In the genomic region with DNA sequence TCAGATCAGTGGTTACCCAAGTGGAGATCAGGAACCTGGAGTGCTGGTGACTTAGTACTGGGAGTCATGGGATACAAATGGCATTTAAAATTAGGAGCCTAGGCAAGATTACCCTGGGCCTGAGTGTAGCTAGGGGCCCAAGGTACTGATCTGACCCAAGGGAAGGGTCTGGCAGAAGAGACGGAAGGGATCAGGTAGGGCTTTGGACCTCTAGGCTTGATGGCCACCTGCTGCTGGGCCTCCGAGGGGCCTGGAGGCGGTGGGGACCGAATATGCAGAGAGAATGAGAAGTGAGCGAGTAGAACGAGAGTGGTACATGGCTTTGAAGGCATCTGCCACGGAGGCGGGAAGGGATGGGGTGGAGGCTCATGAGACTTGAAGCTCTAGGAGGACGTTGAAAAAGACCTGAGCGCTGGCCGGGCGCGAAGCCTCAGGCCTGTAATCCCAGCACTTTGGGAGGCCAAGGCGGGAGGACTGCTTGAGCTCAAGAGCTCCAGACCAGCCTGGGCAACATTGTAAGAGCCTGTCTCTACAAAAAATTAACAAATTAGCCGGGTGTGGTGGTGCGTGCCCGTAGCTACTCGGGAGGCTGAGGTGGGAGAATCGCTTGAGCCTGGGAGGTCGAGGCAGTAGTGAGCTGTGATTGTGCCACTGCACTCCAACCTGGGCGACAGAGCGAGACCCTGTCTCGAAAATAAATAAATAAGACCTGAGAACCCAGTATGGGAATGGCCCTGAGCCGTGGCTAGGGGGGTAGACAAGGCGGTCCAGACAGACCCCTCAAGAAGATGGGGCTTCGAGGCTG, we compare ENCODE assay signal across 8 cellular contexts. TPM values are rescaled to one million over a fixed set of nuclear protein-coding genes. Genes with fewer than 3 reads are reported as not detected.
DNase-seq lines count a peak whose midpoint lies in the region; ATAC-seq and TF ChIP-seq lines count a peak whose summit lies in the region.

No MANE protein-coding gene starts in this region.

- H3K9me3 Mint-ChIP-seq in activated CD4-positive, alpha-beta T cell treated with anti-CD3 and anti-CD28 coated beads for 36 hours (ENCODE audit: low read depth), result no peaks in the 10 kb centered on the region
- H3K9me3 Mint-ChIP-seq in activated naive CD8-positive, alpha-beta T cell treated with anti-CD3 and anti-CD28 coated beads, Interleukin-2, amount 10 ng/mL, durations not matched to agents 7 days and 5 days, result no peaks in the 10 kb centered on the region

- H3K9me3 ChIP-seq in thoracic aorta, result no peaks in the 10 kb centered on the region

- intact Hi-C loops in activated CD4-positive, alpha-beta T cell treated with anti-CD3 and anti-CD28 coated beads for 36 hours (cut with DNase I, micrococcal nuclease), result loop anchor here in 1 of 2 experiments (1.0 kb wide), 2 partner anchors 13 to 70 kb away; a partner anchor contains a TSS

- POLR2A ChIA-PET in activated CD4-positive, alpha-beta T cell treated with anti-CD3 and anti-CD28 coated beads for 36 hours (lab: Charles Lee), result interaction anchor here (0.6 kb wide), 1 partner anchor 11 kb away, joined by 3 read pairs; no protein-coding TSS in a partner anchor
- POLR2A ChIA-PET in activated naive CD8-positive, alpha-beta T cell treated with anti-CD3 and anti-CD28 coated beads, Interleukin-2, amount 10 ng/mL, durations not matched to agents 7 days and 5 days (lab: Charles Lee), result interaction anchor here (0.8 to 2.7 kb wide), 14 partner anchors 7 to 101 kb away, joined by 3 to 15 read pairs (median 4); a partner anchor contains a TSS

- H3K27me3 ChIP-seq in layer of hippocampus (ENCODE audit: control insufficient read depth, insufficient read depth, low read length) (no peaks in the 10 kb centered on the region), thoracic aorta (replicated peaks; ENCODE audit: insufficient read depth) (no peaks in the 10 kb centered on the region)

- no peak for TF ChIP-seq CTCF in thoracic aorta (IDR thresholded peaks at IDR 0.05)

- peak overlapping the region; percentile 88 for H3K4me3 ChIP-seq in thoracic aorta

- peaks cover 0 to 16% of the 10 kb centered on the region in 2 donors for H3K4me1 ChIP-seq in thoracic aorta (ENCODE audit: control insufficient read depth in 1 of 2, low read depth in 2 of 2)

- H3K36me3 Mint-ChIP-seq in activated CD4-positive, alpha-beta T cell treated with anti-CD3 and anti-CD28 coated beads for 36 hours (ENCODE audit: low read depth), result peaks cover 2% of the 10 kb centered on the region
- H3K36me3 Mint-ChIP-seq in activated naive CD8-positive, alpha-beta T cell treated with anti-CD3 and anti-CD28 coated beads, Interleukin-2, amount 10 ng/mL, durations not matched to agents 7 days and 5 days, result peaks cover 8% of the 10 kb centered on the region

- no peaks in the 10 kb centered on the region for H3K36me3 ChIP-seq in thoracic aorta

- no peak for ATAC-seq in activated CD4-positive, alpha-beta T cell treated with anti-CD3 and anti-CD28 coated beads for 36 hours
- ATAC-seq in activated naive CD8-positive, alpha-beta T cell treated with anti-CD3 and anti-CD28 coated beads, Interleukin-2, amount 10 ng/mL, durations not matched to agents 7 days and 5 days (ENCODE audit: low read depth), result no peak
- ATAC-seq in thoracic aorta (ENCODE audit: insufficient number of reproducible peaks, low FRiP score, low read depth) (no peak), HG03196 (IDR thresholded peaks at IDR 0.05; ENCODE audit: unreplicated experiment) (no peak)

- CTCF ChIA-PET in activated CD4-positive, alpha-beta T cell treated with anti-CD3 and anti-CD28 coated beads for 36 hours (lab: Charles Lee), result interaction anchor here (0.7 to 1.7 kb wide), 8 partner anchors 16 to 792 kb away, joined by 3 to 10 read pairs (median 4); a partner anchor contains a TSS

- H3K27ac Mint-ChIP-seq in activated CD4-positive, alpha-beta T cell treated with anti-CD3 and anti-CD28 coated beads for 36 hours, result peak overlapping the region; percentile 96
- peak overlapping the region; percentile 97 for H3K27ac Mint-ChIP-seq in activated naive CD8-positive, alpha-beta T cell treated with anti-CD3 and anti-CD28 coated beads, Interleukin-2, amount 10 ng/mL, durations not matched to agents 7 days and 5 days

- no peaks in the 10 kb centered on the region for H3K27me3 Mint-ChIP-seq in activated CD4-positive, alpha-beta T cell treated with anti-CD3 and anti-CD28 coated beads for 36 hours
- no peaks in the 10 kb centered on the region for H3K27me3 Mint-ChIP-seq in activated naive CD8-positive, alpha-beta T cell treated with anti-CD3 and anti-CD28 coated beads, Interleukin-2, amount 10 ng/mL, durations not matched to agents 7 days and 5 days

- DNase-seq in activated CD4-positive, alpha-beta T cell treated with anti-CD3 and anti-CD28 coated beads for 36 hours, result no peak
- no peak for DNase-seq in activated CD4-positive, alpha-beta T cell treated with anti-CD3 and anti-CD28 coated beads, Interleukin-2, amount 50 U/mL, for 1 hour
- no peak for DNase-seq in activated naive CD8-positive, alpha-beta T cell treated with anti-CD3 and anti-CD28 coated beads, Interleukin-2, amount 10 ng/mL, durations not matched to agents 7 days and 5 days
- no peak for DNase-seq in thoracic aorta (ENCODE audit: low spot score)
- DNase-seq in NCI-H446 treated with DMSO at 0.1 percent for 48 hours (lab: John Stamatoyannopoulos, UW), result no peak
- DNase-seq in Kasumi-1 (lab: John Stamatoyannopoulos, UW), result no peak

- peak overlapping the region; percentile 93 for H3K4me3 Mint-ChIP-seq in activated CD4-positive, alpha-beta T cell treated with anti-CD3 and anti-CD28 coated beads for 36 hours
- H3K4me3 Mint-ChIP-seq in activated naive CD8-positive, alpha-beta T cell treated with anti-CD3 and anti-CD28 coated beads, Interleukin-2, amount 10 ng/mL, durations not matched to agents 7 days and 5 days, result peak overlapping the region; percentile 94

- peaks cover 27% of the 10 kb centered on the region for H3K4me1 Mint-ChIP-seq in activated CD4-positive, alpha-beta T cell treated with anti-CD3 and anti-CD28 coated beads for 36 hours
- H3K4me1 Mint-ChIP-seq in activated naive CD8-positive, alpha-beta T cell treated with anti-CD3 and anti-CD28 coated beads, Interleukin-2, amount 10 ng/mL, durations not matched to agents 7 days and 5 days, result peaks cover 20% of the 10 kb centered on the region

- peak overlapping the region; percentile 93 for H3K27ac ChIP-seq in layer of hippocampus (ENCODE audit: low read depth, low read length)
- peak overlapping the region; percentile 86 to 89 for H3K27ac ChIP-seq in thoracic aorta

RNA-seq across cellular contexts. Expression of a gene that starts 0.6 kb away (rescaled TPM):
- 10 to 100 TPM; 42.8 to 57.7 TPM for total RNA-seq in activated CD4-positive, alpha-beta T cell treated with anti-CD3 and anti-CD28 coated beads for 36 hours
- total RNA-seq in activated naive CD8-positive, alpha-beta T cell treated with anti-CD3 and anti-CD28 coated beads, Interleukin-2, amount 10 ng/mL, durations not matched to agents 7 days and 5 days, result 10 to 100 TPM; 67.0 to 73.1 TPM
- total RNA-seq in thoracic aorta, result 10 to 100 TPM; 32.0 to 33.7 TPM

RNA-seq across cellular contexts. Expression of a gene that starts 23.1 kb away (rescaled TPM):
- total RNA-seq in activated CD4-positive, alpha-beta T cell treated with anti-CD3 and anti-CD28 coated beads for 36 hours, result 10 to 100 TPM; 13.7 to 32.8 TPM
- total RNA-seq in activated naive CD8-positive, alpha-beta T cell treated with anti-CD3 and anti-CD28 coated beads, Interleukin-2, amount 10 ng/mL, durations not matched to agents 7 days and 5 days, result 10 to 100 TPM; 36.0 to 39.7 TPM
- 10 to 100 TPM; 40.9 to 54.0 TPM for total RNA-seq in thoracic aorta

RNA-seq across cellular contexts. Expression of a gene that starts 32.7 kb away (rescaled TPM):
- under 1 TPM; 0.23 to 0.33 TPM for total RNA-seq in activated CD4-positive, alpha-beta T cell treated with anti-CD3 and anti-CD28 coated beads for 36 hours
- total RNA-seq in activated naive CD8-positive, alpha-beta T cell treated with anti-CD3 and anti-CD28 coated beads, Interleukin-2, amount 10 ng/mL, durations not matched to agents 7 days and 5 days, result under 1 TPM; 0.50 to 0.79 TPM
- under 1 TPM in 1 of 2 donors, not detected in 1; 0.71 TPM for total RNA-seq in thoracic aorta

RNA-seq across cellular contexts. Expression of a gene that starts 35.4 kb away (rescaled TPM):
- 10 to 100 TPM; 43.4 to 54.0 TPM for total RNA-seq in activated CD4-positive, alpha-beta T cell treated with anti-CD3 and anti-CD28 coated beads for 36 hours
- total RNA-seq in activated naive CD8-positive, alpha-beta T cell treated with anti-CD3 and anti-CD28 coated beads, Interleukin-2, amount 10 ng/mL, durations not matched to agents 7 days and 5 days, result 10 to 100 TPM; 45.3 to 46.7 TPM
- 10 to 100 TPM; 18.3 to 32.3 TPM for total RNA-seq in thoracic aorta
